2 cellular contexts compared by ENCODE assay signal in the genomic region with DNA sequence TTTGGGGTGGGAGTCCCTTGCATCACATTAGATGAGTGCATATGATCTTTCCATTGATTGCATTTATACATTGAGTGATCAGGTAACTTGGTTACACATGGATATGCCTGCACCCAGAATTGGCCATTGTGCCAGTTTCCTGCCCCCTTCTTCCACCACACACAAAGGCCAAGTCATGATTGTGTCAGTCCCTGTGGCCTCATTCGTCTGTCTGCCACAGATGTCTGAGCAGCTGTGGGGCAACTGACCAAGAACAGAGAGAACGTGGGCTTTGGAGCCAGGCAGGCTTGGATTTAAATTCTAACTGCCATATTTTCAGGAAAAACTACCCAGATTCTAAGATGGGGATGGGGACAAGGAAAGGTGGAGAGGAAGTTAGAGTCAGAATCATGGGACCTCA.
TF ChIP-seq lines count a peak whose summit lies in the region.

No MANE protein-coding gene starts in this region.

TF ChIP-seq in liver, 16 proteins besides CTCF, POLR2A, EP300 and RAD21:
- TF ChIP-seq ATF3 (IDR thresholded peaks at IDR 0.05) (no peak), SP1 (IDR thresholded peaks at IDR 0.05) (no peak), JUND (IDR thresholded peaks at IDR 0.05) (no peak), HNF4G (IDR thresholded peaks at IDR 0.05) (no peak), FOXA2 (IDR thresholded peaks at IDR 0.05) (no peak), MAX (IDR thresholded peaks at IDR 0.05) (no peak), YY1 (IDR thresholded peaks at IDR 0.05) (no peak), FOXA1 (IDR thresholded peaks at IDR 0.05) (no peak), GABPA (IDR thresholded peaks at IDR 0.05 in 1 of 2, conservative IDR thresholded peaks at IDR 0.05 in 1 of 2) (no peak), REST (IDR thresholded peaks at IDR 0.05) (no peak), ZBTB33 (IDR thresholded peaks at IDR 0.05) (no peak), EGR1 (IDR thresholded peaks at IDR 0.05; ENCODE audit: low read depth in 2 of 2) (no peak), HNF4A (conservative IDR thresholded peaks at IDR 0.05) (no peak), NR2F2 (IDR thresholded peaks at IDR 0.05) (no peak), TAF1 (conservative IDR thresholded peaks at IDR 0.05) (no peak)

TF ChIP-seq in HepG2, 621 proteins besides CTCF, POLR2A, EP300 and RAD21 (continued from another document):
- TF ChIP-seq REST (IDR thresholded peaks at IDR 0.05; ENCODE audit: borderline replicate concordance in 1 of 2, low read depth in 1 of 2, low read length in 2 of 2) (no peak), PHF21A (CRISPR knock-in tag; IDR thresholded peaks at IDR 0.05) (no peak), MED8 (CRISPR knock-in tag; IDR thresholded peaks at IDR 0.05; ENCODE audit: insufficient replicate concordance) (no peak), ZNF281 (CRISPR knock-in tag; IDR thresholded peaks at IDR 0.05; ENCODE audit: borderline replicate concordance) (no peak), ZNF251 (CRISPR knock-in tag; IDR thresholded peaks at IDR 0.05) (no peak)
- TF ChIP-seq, protein P1, sequence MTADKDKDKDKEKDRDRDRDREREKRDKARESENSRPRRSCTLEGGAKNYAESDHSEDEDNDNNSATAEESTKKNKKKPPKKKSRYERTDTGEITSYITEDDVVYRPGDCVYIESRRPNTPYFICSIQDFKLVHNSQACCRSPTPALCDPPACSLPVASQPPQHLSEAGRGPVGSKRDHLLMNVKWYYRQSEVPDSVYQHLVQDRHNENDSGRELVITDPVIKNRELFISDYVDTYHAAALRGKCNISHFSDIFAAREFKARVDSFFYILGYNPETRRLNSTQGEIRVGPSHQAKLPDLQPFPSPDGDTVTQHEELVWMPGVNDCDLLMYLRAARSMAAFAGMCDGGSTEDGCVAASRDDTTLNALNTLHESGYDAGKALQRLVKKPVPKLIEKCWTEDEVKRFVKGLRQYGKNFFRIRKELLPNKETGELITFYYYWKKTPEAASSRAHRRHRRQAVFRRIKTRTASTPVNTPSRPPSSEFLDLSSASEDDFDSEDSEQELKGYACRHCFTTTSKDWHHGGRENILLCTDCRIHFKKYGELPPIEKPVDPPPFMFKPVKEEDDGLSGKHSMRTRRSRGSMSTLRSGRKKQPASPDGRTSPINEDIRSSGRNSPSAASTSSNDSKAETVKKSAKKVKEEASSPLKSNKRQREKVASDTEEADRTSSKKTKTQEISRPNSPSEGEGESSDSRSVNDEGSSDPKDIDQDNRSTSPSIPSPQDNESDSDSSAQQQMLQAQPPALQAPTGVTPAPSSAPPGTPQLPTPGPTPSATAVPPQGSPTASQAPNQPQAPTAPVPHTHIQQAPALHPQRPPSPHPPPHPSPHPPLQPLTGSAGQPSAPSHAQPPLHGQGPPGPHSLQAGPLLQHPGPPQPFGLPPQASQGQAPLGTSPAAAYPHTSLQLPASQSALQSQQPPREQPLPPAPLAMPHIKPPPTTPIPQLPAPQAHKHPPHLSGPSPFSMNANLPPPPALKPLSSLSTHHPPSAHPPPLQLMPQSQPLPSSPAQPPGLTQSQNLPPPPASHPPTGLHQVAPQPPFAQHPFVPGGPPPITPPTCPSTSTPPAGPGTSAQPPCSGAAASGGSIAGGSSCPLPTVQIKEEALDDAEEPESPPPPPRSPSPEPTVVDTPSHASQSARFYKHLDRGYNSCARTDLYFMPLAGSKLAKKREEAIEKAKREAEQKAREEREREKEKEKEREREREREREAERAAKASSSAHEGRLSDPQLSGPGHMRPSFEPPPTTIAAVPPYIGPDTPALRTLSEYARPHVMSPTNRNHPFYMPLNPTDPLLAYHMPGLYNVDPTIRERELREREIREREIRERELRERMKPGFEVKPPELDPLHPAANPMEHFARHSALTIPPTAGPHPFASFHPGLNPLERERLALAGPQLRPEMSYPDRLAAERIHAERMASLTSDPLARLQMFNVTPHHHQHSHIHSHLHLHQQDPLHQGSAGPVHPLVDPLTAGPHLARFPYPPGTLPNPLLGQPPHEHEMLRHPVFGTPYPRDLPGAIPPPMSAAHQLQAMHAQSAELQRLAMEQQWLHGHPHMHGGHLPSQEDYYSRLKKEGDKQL (CRISPR knock-in tag; IDR thresholded peaks at IDR 0.05; ENCODE audit: low read depth) = no peak
- TF ChIP-seq, protein P2, sequence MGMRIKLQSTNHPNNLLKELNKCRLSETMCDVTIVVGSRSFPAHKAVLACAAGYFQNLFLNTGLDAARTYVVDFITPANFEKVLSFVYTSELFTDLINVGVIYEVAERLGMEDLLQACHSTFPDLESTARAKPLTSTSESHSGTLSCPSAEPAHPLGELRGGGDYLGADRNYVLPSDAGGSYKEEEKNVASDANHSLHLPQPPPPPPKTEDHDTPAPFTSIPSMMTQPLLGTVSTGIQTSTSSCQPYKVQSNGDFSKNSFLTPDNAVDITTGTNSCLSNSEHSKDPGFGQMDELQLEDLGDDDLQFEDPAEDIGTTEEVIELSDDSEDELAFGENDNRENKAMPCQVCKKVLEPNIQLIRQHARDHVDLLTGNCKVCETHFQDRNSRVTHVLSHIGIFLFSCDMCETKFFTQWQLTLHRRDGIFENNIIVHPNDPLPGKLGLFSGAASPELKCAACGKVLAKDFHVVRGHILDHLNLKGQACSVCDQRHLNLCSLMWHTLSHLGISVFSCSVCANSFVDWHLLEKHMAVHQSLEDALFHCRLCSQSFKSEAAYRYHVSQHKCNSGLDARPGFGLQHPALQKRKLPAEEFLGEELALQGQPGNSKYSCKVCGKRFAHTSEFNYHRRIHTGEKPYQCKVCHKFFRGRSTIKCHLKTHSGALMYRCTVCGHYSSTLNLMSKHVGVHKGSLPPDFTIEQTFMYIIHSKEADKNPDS (CRISPR knock-in tag; IDR thresholded peaks at IDR 0.05) = no peak
